In the genomic region with DNA sequence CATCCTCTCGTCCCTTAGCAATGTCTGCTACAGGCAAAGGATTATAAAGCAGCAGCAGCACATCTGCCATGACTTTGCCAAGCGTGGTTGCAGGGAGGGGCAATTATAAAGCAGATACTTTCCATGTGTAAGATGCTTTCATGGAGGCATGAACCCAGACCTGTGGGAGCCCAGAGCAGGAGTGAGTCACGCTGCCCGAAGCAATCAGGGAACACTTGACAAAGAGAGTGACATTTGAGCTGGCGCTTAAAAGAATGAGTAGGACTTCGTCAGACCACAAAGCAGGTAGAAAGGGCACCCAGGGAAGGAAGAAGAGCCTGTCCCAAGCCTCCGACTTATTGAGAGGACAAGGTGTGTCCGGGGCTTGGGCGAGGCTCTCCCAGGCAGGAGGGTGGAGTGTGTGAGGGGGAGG, we compare ENCODE assay signal across 13 cellular contexts.
DNase-seq lines count a peak whose midpoint lies in the region; ATAC-seq and TF ChIP-seq lines count a peak whose summit lies in the region.
"Had no signal": no experiment of that assay in that cellular context is flagged by ENCODE, and none has a peak within 500 bp of the region (broad histone marks: within the 10 kb centered on the region; RNA-seq: fewer than 3 reads in every experiment).

No MANE protein-coding gene starts in this region.

- H3K4me3 ChIP-seq in AG04449 (ENCODE audit: low read depth, low read length) (no peak overlapping the region), esophagus (ENCODE audit: low read depth in 1 of 2, low read length in 2 of 2) (no peak overlapping the region)
- H3K4me3 ChIP-seq: Peyer's patch had no signal

- no peaks in the 10 kb centered on the region for H3K9me3 Mint-ChIP-seq in activated T-cell treated with anti-CD3 and anti-CD28 coated beads, Interleukin-2, amount 50 U/mL, for 24 hours
- H3K9me3 Mint-ChIP-seq in nephron progenitor cell: peaks cover 3% of the 10 kb centered on the region
- H3K9me3 Mint-ChIP-seq: CD4-positive, alpha-beta memory T cell; naive thymus-derived CD8-positive, alpha-beta T cell; WTC11 had no signal

- peaks cover 25% of the 10 kb centered on the region for H3K36me3 Mint-ChIP-seq in activated T-cell treated with anti-CD3 and anti-CD28 coated beads, Interleukin-2, amount 50 U/mL, for 24 hours (ENCODE audit: low read depth)
- peaks cover 9% of the 10 kb centered on the region for H3K36me3 Mint-ChIP-seq in nephron progenitor cell (ENCODE audit: low read depth)
- H3K36me3 Mint-ChIP-seq: CD4-positive, alpha-beta memory T cell; naive thymus-derived CD8-positive, alpha-beta T cell; WTC11 had no signal

- ATAC-seq in left lobe of liver (no peak), HG02759 (IDR thresholded peaks at IDR 0.05; ENCODE audit: unreplicated experiment) (no peak)
- ATAC-seq: naive thymus-derived CD8-positive, alpha-beta T cell had no signal

- no peaks in the 10 kb centered on the region for H3K27me3 Mint-ChIP-seq in activated T-cell treated with anti-CD3 and anti-CD28 coated beads, Interleukin-2, amount 50 U/mL, for 24 hours
- peaks cover 7% of the 10 kb centered on the region for H3K27me3 Mint-ChIP-seq in nephron progenitor cell (ENCODE audit: low read depth, poor library complexity)

- no peak overlapping the region for H3K27ac Mint-ChIP-seq in activated T-cell treated with anti-CD3 and anti-CD28 coated beads, Interleukin-2, amount 50 U/mL, for 24 hours
- no peak overlapping the region for H3K27ac Mint-ChIP-seq in nephron progenitor cell
- H3K27ac Mint-ChIP-seq: CD4-positive, alpha-beta memory T cell; naive thymus-derived CD8-positive, alpha-beta T cell; WTC11 had no signal

- CTCF ChIA-PET in AG04449 (lab: Yijun Ruan, JAX): interaction anchor here (1.4 to 9.1 kb wide), 2 partner anchors 10 to 17 kb away, joined by 3 to 88 read pairs; no protein-coding TSS in a partner anchor

- H3K27me3 ChIP-seq in esophagus (ENCODE audit: control insufficient read depth in 1 of 2, insufficient read depth in 2 of 2, low read length in 2 of 2): no peaks in the 10 kb centered on the region
- H3K27me3 ChIP-seq: Peyer's patch had no signal

- H3K4me1 Mint-ChIP-seq in activated T-cell treated with anti-CD3 and anti-CD28 coated beads, Interleukin-2, amount 50 U/mL, for 24 hours (ENCODE audit: low read depth): no peaks in the 10 kb centered on the region
- peaks cover 9% of the 10 kb centered on the region for H3K4me1 Mint-ChIP-seq in nephron progenitor cell
- H3K4me1 Mint-ChIP-seq: CD4-positive, alpha-beta memory T cell; naive thymus-derived CD8-positive, alpha-beta T cell had no signal

- peak; percentile 33 for DNase-seq in AG04449 (ENCODE audit: low read depth, low spot score)
- peak; percentile 76 for DNase-seq in EL
- peak; percentile 56 for DNase-seq in NCI-H69 (lab: John Stamatoyannopoulos, UW)
- DNase-seq in left lobe of liver (ENCODE audit: low spot score): no peak
- no peak for DNase-seq in activated T-cell treated with anti-CD3 and anti-CD28 coated beads, Interleukin-2, amount 50 U/mL, for 24 hours
- DNase-seq in nephron progenitor cell: no peak
- DNase-seq: CD4-positive, alpha-beta memory T cell; naive thymus-derived CD8-positive, alpha-beta T cell; Peyer's patch had no signal

- POLR2A ChIA-PET in AG04449 (lab: Yijun Ruan, JAX): interaction anchor here (0.6 kb wide), 1 partner anchor 27 kb away, joined by 3 read pairs; no protein-coding TSS in a partner anchor

- peaks cover 10 to 13% of the 10 kb centered on the region in 2 donors for H3K36me3 ChIP-seq in esophagus (ENCODE audit: control insufficient read depth in 2 of 2, insufficient read depth in 2 of 2, low read length in 1 of 2)

- TF ChIP-seq CTCF in AG04449 (IDR thresholded peaks at IDR 0.05; ENCODE audit: insufficient read depth, low read length, missing control alignments) (no peak), nephron progenitor cell (IDR thresholded peaks at IDR 0.05) (no peak)

- peak overlapping the region; percentile 79 to 89 for H3K27ac ChIP-seq in esophagus (ENCODE audit: low read depth in 2 of 2, low read length in 1 of 2)
- H3K27ac ChIP-seq: KMS-11, Peyer's patch had no signal

- H3K9me3 ChIP-seq in esophagus (ENCODE audit: control insufficient read depth in 2 of 2, insufficient read depth in 1 of 2, low read depth in 1 of 2, low read length in 1 of 2): no peaks in the 10 kb centered on the region
- H3K9me3 ChIP-seq: Peyer's patch had no signal

- 51 to 63% methylated on average over 9 of the region's 9 CpGs for WGBS in esophagus, 2 donors

- H3K4me3 Mint-ChIP-seq in activated T-cell treated with anti-CD3 and anti-CD28 coated beads, Interleukin-2, amount 50 U/mL, for 24 hours: no peak overlapping the region
- H3K4me3 Mint-ChIP-seq in nephron progenitor cell: no peak overlapping the region
- H3K4me3 Mint-ChIP-seq: CD4-positive, alpha-beta memory T cell; naive thymus-derived CD8-positive, alpha-beta T cell; WTC11 had no signal

- H3K4me1 ChIP-seq in esophagus (ENCODE audit: control insufficient read depth in 2 of 2, insufficient read depth in 2 of 2, low read length in 1 of 2): peaks cover 2 to 6% of the 10 kb centered on the region in 2 donors
- H3K4me1 ChIP-seq: Peyer's patch had no signal

Comparison
In these comparisons a context has a peak if more than half of its experiments do, and no peak if none do; other contexts are left out.
1. DNase-seq: peak in AG04449 (single experiment), EL (single experiment) and NCI-H69 (single experiment); none in left lobe of liver (single experiment), activated T-cell treated with anti-CD3 and anti-CD28 coated beads, Interleukin-2, amount 50 U/mL, for 24 hours (single experiment) and nephron progenitor cell (single experiment).